19 cellular contexts compared by ENCODE assay signal in the genomic region with DNA sequence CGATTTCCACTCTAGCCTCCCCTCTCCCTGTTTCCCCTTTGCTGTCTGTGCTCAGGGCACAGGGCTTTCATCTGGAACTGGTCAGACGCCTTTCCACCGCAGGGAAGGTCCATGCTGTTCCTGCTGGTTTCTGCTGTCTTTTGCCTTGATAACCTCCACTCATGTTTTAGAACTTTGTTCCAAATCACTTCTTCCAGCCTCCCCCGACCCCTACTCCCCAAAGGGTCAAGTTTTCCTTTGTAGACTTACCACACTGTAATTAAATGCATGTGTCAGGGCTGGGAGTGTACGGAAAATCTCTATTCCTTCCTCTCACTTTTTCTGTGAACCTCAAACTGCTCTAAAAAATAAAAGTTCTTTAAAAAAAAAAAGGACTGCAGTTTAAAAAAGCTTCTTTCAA.
"Had no signal": no experiment of that assay in that cellular context is flagged by ENCODE, and none has a peak within 500 bp of the region (broad histone marks: within the 10 kb centered on the region; RNA-seq: fewer than 3 reads in every experiment).

No MANE protein-coding gene starts in this region.

- H3K4me1 ChIP-seq: right atrium auricular region, upper lobe of right lung had no signal

- DNase-seq: activated CD4-positive, alpha-beta T cell treated with anti-CD3 and anti-CD28 coated beads, Interleukin-2, amount 50 U/mL, for 1 hour; activated CD8-positive, alpha-beta memory T cell treated with anti-CD3 and anti-CD28 coated beads for 24 hours; activated naive CD4-positive, alpha-beta T cell treated with anti-CD3 and anti-CD28 coated beads, Interleukin-2, amount 50 U/mL, for 16 hours; caudate nucleus; foreskin melanocyte; head of caudate nucleus; immature natural killer cell; left colon; naive thymus-derived CD4-positive, alpha-beta T cell; small intestine; stimulated activated CD4-positive, alpha-beta T cell treated with anti-CD3 and anti-CD28 coated beads, Interleukin-4, amount 100 ng/mL, for 4 hours; stimulated activated CD8-positive, alpha-beta memory T cell treated with anti-CD3 and anti-CD28 coated beads, Interleukin-4, amount 100 ng/mL, for 48 hours; stimulated activated naive CD8-positive, alpha-beta T cell treated with anti-CD3 and anti-CD28 coated beads, Interleukin-15, amount 100 ng/mL, for 72 hours; T-helper 9 cell; upper lobe of right lung had no signal

- H3K4me3 ChIP-seq: coronary artery, lung, right atrium auricular region, upper lobe of right lung had no signal

- H3K9me3 ChIP-seq: right atrium auricular region, upper lobe of right lung had no signal

- H3K27ac ChIP-seq: coronary artery, right atrium auricular region, upper lobe of right lung had no signal

- H3K27me3 ChIP-seq: right atrium auricular region, upper lobe of right lung had no signal

- ATAC-seq: activated CD4-positive, CD25-positive, alpha-beta regulatory T cell treated with anti-CD3 and anti-CD28 coated beads, Interleukin-2, amount 50 U/mL, for 24 hours; left colon; naive thymus-derived CD4-positive, alpha-beta T cell; stimulated activated naive CD8-positive, alpha-beta T cell treated with anti-CD3 and anti-CD28 coated beads, Interleukin-15, amount 100 ng/mL, for 72 hours; upper lobe of right lung had no signal
